1 cellular context compared by ENCODE assay signal in the genomic region with DNA sequence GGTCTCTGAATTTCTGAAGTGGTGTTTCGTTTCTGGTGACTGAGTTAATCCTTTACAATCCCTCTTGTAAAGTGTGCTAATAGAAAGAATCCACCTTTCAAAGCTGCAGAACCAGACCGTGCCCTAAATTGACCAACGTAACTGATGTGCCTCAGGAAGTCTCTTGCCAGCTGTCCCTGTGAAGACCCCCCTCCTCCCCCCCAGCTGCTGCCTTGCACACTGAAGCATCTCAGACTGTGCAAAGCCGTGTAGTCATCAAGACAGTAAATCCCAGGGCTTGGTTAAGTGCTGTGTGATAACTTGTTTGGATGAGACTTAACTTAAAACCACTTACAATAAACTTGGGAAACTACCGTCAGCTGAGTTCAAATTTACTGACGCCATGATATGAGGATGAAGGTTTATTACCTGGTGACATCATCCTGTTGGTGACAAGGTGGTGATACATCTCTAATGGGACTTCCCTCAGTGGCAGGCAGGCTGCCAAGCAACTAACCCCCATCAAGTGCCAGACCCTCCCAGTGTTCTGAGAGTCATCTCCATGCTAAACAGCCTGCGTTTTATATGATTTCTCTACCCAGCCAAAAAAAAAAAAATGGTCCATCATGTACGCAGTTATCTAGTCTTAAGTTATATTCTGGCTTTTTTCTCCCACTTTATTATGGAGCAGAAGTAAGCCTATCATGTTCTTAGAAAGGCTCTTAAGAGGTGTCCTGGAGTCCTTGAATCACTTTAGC.
TF ChIP-seq lines count a peak whose summit lies in the region.

No MANE protein-coding gene starts in this region.

TF ChIP-seq in HEK293T, 16 proteins besides CTCF, POLR2A, EP300 and RAD21:
- TF ChIP-seq, protein P1, sequence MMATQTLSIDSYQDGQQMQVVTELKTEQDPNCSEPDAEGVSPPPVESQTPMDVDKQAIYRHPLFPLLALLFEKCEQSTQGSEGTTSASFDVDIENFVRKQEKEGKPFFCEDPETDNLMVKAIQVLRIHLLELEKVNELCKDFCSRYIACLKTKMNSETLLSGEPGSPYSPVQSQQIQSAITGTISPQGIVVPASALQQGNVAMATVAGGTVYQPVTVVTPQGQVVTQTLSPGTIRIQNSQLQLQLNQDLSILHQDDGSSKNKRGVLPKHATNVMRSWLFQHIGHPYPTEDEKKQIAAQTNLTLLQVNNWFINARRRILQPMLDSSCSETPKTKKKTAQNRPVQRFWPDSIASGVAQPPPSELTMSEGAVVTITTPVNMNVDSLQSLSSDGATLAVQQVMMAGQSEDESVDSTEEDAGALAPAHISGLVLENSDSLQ (IDR thresholded peaks at IDR 0.05): peak; percentile 38; the same call in 1 of the 2 replicates
